ENCODE assay signal across 1 cellular context in genomic region chr3:9397331-9397910, GRCh38.
TF ChIP-seq lines count a peak whose summit lies in the region.

A gene with protein sequence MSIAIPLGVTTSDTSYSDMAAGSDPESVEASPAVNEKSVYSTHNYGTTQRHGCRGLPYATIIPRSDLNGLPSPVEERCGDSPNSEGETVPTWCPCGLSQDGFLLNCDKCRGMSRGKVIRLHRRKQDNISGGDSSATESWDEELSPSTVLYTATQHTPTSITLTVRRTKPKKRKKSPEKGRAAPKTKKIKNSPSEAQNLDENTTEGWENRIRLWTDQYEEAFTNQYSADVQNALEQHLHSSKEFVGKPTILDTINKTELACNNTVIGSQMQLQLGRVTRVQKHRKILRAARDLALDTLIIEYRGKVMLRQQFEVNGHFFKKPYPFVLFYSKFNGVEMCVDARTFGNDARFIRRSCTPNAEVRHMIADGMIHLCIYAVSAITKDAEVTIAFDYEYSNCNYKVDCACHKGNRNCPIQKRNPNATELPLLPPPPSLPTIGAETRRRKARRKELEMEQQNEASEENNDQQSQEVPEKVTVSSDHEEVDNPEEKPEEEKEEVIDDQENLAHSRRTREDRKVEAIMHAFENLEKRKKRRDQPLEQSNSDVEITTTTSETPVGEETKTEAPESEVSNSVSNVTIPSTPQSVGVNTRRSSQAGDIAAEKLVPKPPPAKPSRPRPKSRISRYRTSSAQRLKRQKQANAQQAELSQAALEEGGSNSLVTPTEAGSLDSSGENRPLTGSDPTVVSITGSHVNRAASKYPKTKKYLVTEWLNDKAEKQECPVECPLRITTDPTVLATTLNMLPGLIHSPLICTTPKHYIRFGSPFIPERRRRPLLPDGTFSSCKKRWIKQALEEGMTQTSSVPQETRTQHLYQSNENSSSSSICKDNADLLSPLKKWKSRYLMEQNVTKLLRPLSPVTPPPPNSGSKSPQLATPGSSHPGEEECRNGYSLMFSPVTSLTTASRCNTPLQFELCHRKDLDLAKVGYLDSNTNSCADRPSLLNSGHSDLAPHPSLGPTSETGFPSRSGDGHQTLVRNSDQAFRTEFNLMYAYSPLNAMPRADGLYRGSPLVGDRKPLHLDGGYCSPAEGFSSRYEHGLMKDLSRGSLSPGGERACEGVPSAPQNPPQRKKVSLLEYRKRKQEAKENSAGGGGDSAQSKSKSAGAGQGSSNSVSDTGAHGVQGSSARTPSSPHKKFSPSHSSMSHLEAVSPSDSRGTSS (N-terminal part only) (plus strand): TSS chr3:9397615. CDS start chr3:9428939, 31,324 bp downstream.

TF ChIP-seq in SK-N-SH, 30 proteins besides CTCF, POLR2A, EP300 and RAD21 (continued from another document):
- TF ChIP-seq TAF1 (IDR thresholded peaks at IDR 0.05; ENCODE audit: borderline replicate concordance, low read depth, low read length) = peak; percentile 92
- peak; percentile 48; the same call in 1 of the 2 replicates for TF ChIP-seq ELF1 (IDR thresholded peaks at IDR 0.05)
- TF ChIP-seq SMC3 (IDR thresholded peaks at IDR 0.05; ENCODE audit: low read depth, low read length) = no peak
- TF ChIP-seq SIN3A (IDR thresholded peaks at IDR 0.05; ENCODE audit: borderline replicate concordance, low read depth, low read length) = 0 out of 2 replicates have a peak, but pooled peaks have one; percentile 15
- no peak for TF ChIP-seq RCOR1 (IDR thresholded peaks at IDR 0.05; ENCODE audit: low read length)
- peak; percentile 88 for TF ChIP-seq PBX3 (IDR thresholded peaks at IDR 0.05)
